In genomic region chr7:131115340-131115739, GRCh38 we compare ENCODE assay signal across 8 cellular contexts.
"Had no signal": no experiment of that assay in that cellular context is flagged by ENCODE, and none has a peak within 500 bp of the region (broad histone marks: within the 10 kb centered on the region; RNA-seq: fewer than 3 reads in every experiment).

No MANE protein-coding gene starts in this region.

- H2AFZ ChIP-seq: GM23338 had no signal

- ATAC-seq: GM23338 had no signal

- H3K27ac Mint-ChIP-seq: GM23338, H9 had no signal

- DNase-seq: H9, HCEC 1CT, IMR-90, KBM-7 had no signal

- FAIRE-seq: H1, H54, HTR-8/SVneo had no signal

- H3K4me2 ChIP-seq: GM23338 had no signal

- H3K4me3 Mint-ChIP-seq: GM23338, H9 had no signal

- H3K4me3 ChIP-seq: GM23338 had no signal
